Comparison of ENCODE assay signal across 8 cellular contexts in the genomic region with DNA sequence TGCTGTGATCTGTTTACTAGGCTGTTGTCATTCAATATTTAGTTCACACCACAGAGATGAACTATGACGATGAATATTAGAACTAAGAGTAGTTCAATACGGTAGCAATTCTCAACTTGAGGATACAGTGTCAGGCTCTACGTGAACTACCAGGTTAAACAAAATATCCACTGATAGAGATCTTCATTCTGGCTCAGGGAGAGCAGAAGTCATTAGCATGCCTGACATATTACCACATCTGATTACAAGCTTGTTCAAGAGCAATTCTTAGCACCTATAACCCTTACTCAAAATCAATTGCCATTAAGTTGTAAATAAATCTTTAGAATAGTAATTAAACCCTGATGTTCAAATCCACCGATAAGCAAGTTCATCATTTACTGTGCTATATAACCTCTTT.
"Had no signal": no experiment of that assay in that cellular context is flagged by ENCODE, and none has a peak within 500 bp of the region (broad histone marks: within the 10 kb centered on the region; RNA-seq: fewer than 3 reads in every experiment).

No MANE protein-coding gene starts in this region.

- DNase-seq: H9, HCEC 1CT, IMR-90 had no signal

- ATAC-seq: GM23338, K562 had no signal

- H3K4me3 ChIP-seq: GM23338, K562 had no signal

- FAIRE-seq: H1, H54, HTR-8/SVneo, K562 had no signal

- H2AFZ ChIP-seq: GM23338 had no signal

- H3K4me2 ChIP-seq: GM23338 had no signal
